In genomic region chr14:81193924-81194633, GRCh38 we compare ENCODE assay signal across 11 cellular contexts. TPM values are rescaled to one million over a fixed set of nuclear protein-coding genes. Genes with fewer than 3 reads are reported as not detected.
DNase-seq lines count a peak whose midpoint lies in the region; ATAC-seq and TF ChIP-seq lines count a peak whose summit lies in the region.
"Had no signal": no experiment of that assay in that cellular context is flagged by ENCODE, and none has a peak within 500 bp of the region (broad histone marks: within the 10 kb centered on the region; RNA-seq: fewer than 3 reads in every experiment).

No MANE protein-coding gene starts in this region.

- H3K27me3 Mint-ChIP-seq in CD4-positive, CD25-positive, alpha-beta regulatory T cell = no peaks in the 10 kb centered on the region
- H3K27me3 Mint-ChIP-seq in activated CD8-positive, alpha-beta T cell treated with anti-CD3 and anti-CD28 coated beads for 36 hours = no peaks in the 10 kb centered on the region

- peaks cover 23% of the 10 kb centered on the region for H3K4me1 ChIP-seq in CD4-positive, CD25-positive, alpha-beta regulatory T cell (ENCODE audit: control insufficient read depth, insufficient read depth, low read length, poor library complexity, severe bottlenecking)
- H3K4me1 ChIP-seq in upper lobe of right lung (no peaks in the 10 kb centered on the region), testis (no peaks in the 10 kb centered on the region), adrenal gland (replicated peaks in 1 of 2) (peaks cover 0 to 9% of the 10 kb centered on the region in 2 donors)
- H3K4me1 ChIP-seq: BLaER1 had no signal

- POLR2A ChIA-PET in activated CD8-positive, alpha-beta T cell treated with anti-CD3 and anti-CD28 coated beads for 36 hours (lab: Charles Lee) = no interaction called here

- peaks cover 44% of the 10 kb centered on the region for H3K36me3 Mint-ChIP-seq in CD4-positive, CD25-positive, alpha-beta regulatory T cell
- peaks cover 54% of the 10 kb centered on the region for H3K36me3 Mint-ChIP-seq in activated CD8-positive, alpha-beta T cell treated with anti-CD3 and anti-CD28 coated beads for 36 hours (ENCODE audit: low read depth)

- DNase-seq in CD4-positive, CD25-positive, alpha-beta regulatory T cell = peak in 1 of 3 donors; percentile 71
- peak; percentile 35 for DNase-seq in activated CD8-positive, alpha-beta T cell treated with anti-CD3 and anti-CD28 coated beads for 36 hours
- DNase-seq in upper lobe of right lung = no peak
- no peak for DNase-seq in testis
- no peak for DNase-seq in DMS79 treated with DMSO at 0.1 percent for 48 hours (lab: John Stamatoyannopoulos, UW)
- no peak for DNase-seq in adrenal gland
- DNase-seq: right cardiac atrium had no signal

- no peak for TF ChIP-seq CTCF in activated CD8-positive, alpha-beta T cell treated with anti-CD3 and anti-CD28 coated beads for 36 hours (IDR thresholded peaks at IDR 0.05)
- TF ChIP-seq CTCF in upper lobe of right lung (IDR thresholded peaks at IDR 0.05) (no peak), testis (IDR thresholded peaks at IDR 0.05) (no peak), adrenal gland (IDR thresholded peaks at IDR 0.05) (no peak)

- no peaks in the 10 kb centered on the region for H3K27me3 ChIP-seq in CD4-positive, CD25-positive, alpha-beta regulatory T cell (ENCODE audit: control insufficient read depth, insufficient read depth, low read length)
- no peaks in the 10 kb centered on the region for H3K27me3 ChIP-seq in upper lobe of right lung
- H3K27me3 ChIP-seq in testis = no peaks in the 10 kb centered on the region
- H3K27me3 ChIP-seq in adrenal gland = no peaks in the 10 kb centered on the region
- H3K27me3 ChIP-seq: BLaER1 had no signal

- H3K4me1 Mint-ChIP-seq in CD4-positive, CD25-positive, alpha-beta regulatory T cell = peaks cover 38 to 63% (median 53%) of the 10 kb centered on the region in 4 donors
- peaks cover 36% of the 10 kb centered on the region for H3K4me1 Mint-ChIP-seq in activated CD8-positive, alpha-beta T cell treated with anti-CD3 and anti-CD28 coated beads for 36 hours (ENCODE audit: low read depth)

- no peaks in the 10 kb centered on the region for H3K9me3 ChIP-seq in CD4-positive, CD25-positive, alpha-beta regulatory T cell (ENCODE audit: control insufficient read depth in 2 of 2, low read length in 2 of 2)
- no peaks in the 10 kb centered on the region for H3K9me3 ChIP-seq in upper lobe of right lung
- no peaks in the 10 kb centered on the region for H3K9me3 ChIP-seq in testis
- H3K9me3 ChIP-seq in adrenal gland (replicated peaks in 1 of 3) = no peaks in the 10 kb centered on the region
- H3K9me3 ChIP-seq: BLaER1 had no signal

- peaks cover 0 to 1% (median 0%) of the 10 kb centered on the region in 7 donors for H3K9me3 Mint-ChIP-seq in CD4-positive, CD25-positive, alpha-beta regulatory T cell
- no peaks in the 10 kb centered on the region for H3K9me3 Mint-ChIP-seq in activated CD8-positive, alpha-beta T cell treated with anti-CD3 and anti-CD28 coated beads for 36 hours

- peak; percentile 59 for ATAC-seq in CD4-positive, CD25-positive, alpha-beta regulatory T cell (ENCODE audit: low read depth in 2 of 2)
- ATAC-seq in GM18520 (IDR thresholded peaks at IDR 0.05; ENCODE audit: unreplicated experiment) (peak; percentile 50), HG02981 (IDR thresholded peaks at IDR 0.05; ENCODE audit: unreplicated experiment) (peak; percentile 67), upper lobe of right lung (no peak)
- peak; percentile 68 for ATAC-seq in activated CD8-positive, alpha-beta T cell treated with anti-CD3 and anti-CD28 coated beads for 36 hours
- ATAC-seq: right cardiac atrium had no signal

- peak overlapping the region; percentile 37 to 64 (median 41) for H3K27ac Mint-ChIP-seq in CD4-positive, CD25-positive, alpha-beta regulatory T cell
- H3K27ac Mint-ChIP-seq in activated CD8-positive, alpha-beta T cell treated with anti-CD3 and anti-CD28 coated beads for 36 hours = peak overlapping the region; percentile 26

- CTCF ChIA-PET in activated CD8-positive, alpha-beta T cell treated with anti-CD3 and anti-CD28 coated beads for 36 hours (lab: Charles Lee) = interaction anchor here (0.9 kb wide), 1 partner anchor 259 kb away, joined by 3 read pairs; no protein-coding TSS in a partner anchor

- TF ChIP-seq POLR2A in testis (IDR thresholded peaks at IDR 0.05) (no peak), adrenal gland (IDR thresholded peaks at IDR 0.05) (no peak)

- intact Hi-C loops in activated CD8-positive, alpha-beta T cell treated with anti-CD3 and anti-CD28 coated beads for 36 hours (cut with micrococcal nuclease) = no loop called here
- intact Hi-C loops in upper lobe of right lung (cut with DNase I) (no loop called here), testis (cut with DNase I; ENCODE audit: low total_unique reads) (no loop called here), adrenal gland (cut with DNase I) (no loop called here)

- peak overlapping the region in 1 of 4 donors; percentile 38 for H3K4me3 Mint-ChIP-seq in CD4-positive, CD25-positive, alpha-beta regulatory T cell
- no peak overlapping the region for H3K4me3 Mint-ChIP-seq in activated CD8-positive, alpha-beta T cell treated with anti-CD3 and anti-CD28 coated beads for 36 hours

- H3K27ac ChIP-seq in CD4-positive, CD25-positive, alpha-beta regulatory T cell (ENCODE audit: insufficient read depth, low read length, poor library complexity, severe bottlenecking) = peak overlapping the region; percentile 62
- H3K27ac ChIP-seq in upper lobe of right lung (no peak overlapping the region), testis (no peak overlapping the region), adrenal gland (no peak overlapping the region)
- H3K27ac ChIP-seq: BLaER1, VCaP had no signal

- peaks cover 48% of the 10 kb centered on the region for H3K36me3 ChIP-seq in CD4-positive, CD25-positive, alpha-beta regulatory T cell (ENCODE audit: control insufficient read depth, insufficient read depth, low read length)
- H3K36me3 ChIP-seq in upper lobe of right lung (peaks cover 82% of the 10 kb centered on the region), testis (ENCODE audit: low read depth, missing control alignments) (no peaks in the 10 kb centered on the region), adrenal gland (replicated peaks in 1 of 2) (peaks cover 0 to 50% of the 10 kb centered on the region in 2 donors)

- peak overlapping the region; percentile 13 for H3K4me3 ChIP-seq in CD4-positive, CD25-positive, alpha-beta regulatory T cell (ENCODE audit: low read depth, low read length)
- H3K4me3 ChIP-seq in upper lobe of right lung (no peak overlapping the region), testis (no peak overlapping the region), adrenal gland (no peak overlapping the region)
- H3K4me3 ChIP-seq: BLaER1 had no signal

- 83 to 85% methylated on average over 3 of the region's 3 CpGs for WGBS in testis, 2 donors
- WGBS in adrenal gland, 4 donors = 84 to 94% (median 88%) methylated on average over 3 of the region's 3 CpGs

RNA-seq across cellular contexts. Expression of gene GTF2A1, which starts 26.7 kb away (rescaled TPM):
- 26.2 TPM for total RNA-seq in CD4-positive, CD25-positive, alpha-beta regulatory T cell
- 1 to 10 TPM; 6.9 to 9.7 (median 8.0) TPM for polyA plus RNA-seq in CD4-positive, CD25-positive, alpha-beta regulatory T cell
- 10 to 100 TPM; 34.3 to 35.9 TPM for total RNA-seq in activated CD8-positive, alpha-beta T cell treated with anti-CD3 and anti-CD28 coated beads for 36 hours
- total RNA-seq in upper lobe of right lung = 24.0 TPM
- 10 to 100 TPM; 52.9 to 66.0 TPM for total RNA-seq in testis
- 50.2 TPM for polyA plus RNA-seq in testis (ENCODE audit: insufficient read depth, low read depth, low replicate concordance)
- total RNA-seq in adrenal gland = 10 to 100 TPM; 18.9 to 51.4 (median 29.4) TPM
- polyA plus RNA-seq in adrenal gland = 10 to 100 TPM in 1 of 3 donors, 1 to 10 TPM in 2; 4.3 to 41.2 (median 5.1) TPM
